8 cellular contexts compared by ENCODE assay signal in the genomic region with DNA sequence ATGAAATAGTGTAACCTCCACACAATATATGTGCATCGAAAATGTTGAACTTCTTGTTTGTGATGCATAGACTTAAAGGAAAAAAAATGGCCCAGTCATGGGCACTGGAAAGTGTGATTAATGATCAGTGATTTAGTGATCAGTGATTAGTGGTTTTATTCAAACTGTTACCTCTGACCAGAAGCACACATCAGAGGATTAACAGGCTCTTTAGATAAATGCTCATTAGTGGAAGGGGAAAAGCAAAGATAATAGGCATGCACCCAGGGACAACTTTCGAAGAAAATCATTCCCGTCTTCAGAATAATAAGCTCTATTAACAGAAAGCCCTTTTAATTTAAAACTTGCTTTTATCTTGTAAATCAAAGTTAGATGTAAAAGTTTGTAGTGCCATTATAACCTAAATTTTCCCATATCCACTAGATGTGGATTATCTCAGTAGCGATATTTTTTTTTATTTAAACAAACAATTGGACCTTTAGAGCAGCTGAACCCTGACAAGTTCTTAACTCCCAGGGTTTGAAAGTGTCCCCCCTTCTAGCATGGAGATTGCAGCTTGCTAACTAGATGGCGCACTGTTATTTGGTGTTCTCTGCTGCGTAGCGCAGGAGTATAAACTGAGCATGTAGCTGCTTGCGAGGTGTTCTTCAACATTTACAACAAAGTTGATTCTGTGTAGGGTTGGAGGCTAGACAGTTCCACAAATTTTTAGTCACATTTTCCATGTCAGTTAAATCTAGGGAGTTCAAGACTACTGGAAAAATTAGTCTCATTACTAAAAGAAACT. TPM values are rescaled to one million over a fixed set of nuclear protein-coding genes. Genes with fewer than 3 reads are reported as not detected.
A peak's percentile ranks its signal among the peaks of the same experiment; 100 is the strongest.
DNase-seq lines count a peak whose midpoint lies in the region; ATAC-seq and TF ChIP-seq lines count a peak whose summit lies in the region.

A gene with protein sequence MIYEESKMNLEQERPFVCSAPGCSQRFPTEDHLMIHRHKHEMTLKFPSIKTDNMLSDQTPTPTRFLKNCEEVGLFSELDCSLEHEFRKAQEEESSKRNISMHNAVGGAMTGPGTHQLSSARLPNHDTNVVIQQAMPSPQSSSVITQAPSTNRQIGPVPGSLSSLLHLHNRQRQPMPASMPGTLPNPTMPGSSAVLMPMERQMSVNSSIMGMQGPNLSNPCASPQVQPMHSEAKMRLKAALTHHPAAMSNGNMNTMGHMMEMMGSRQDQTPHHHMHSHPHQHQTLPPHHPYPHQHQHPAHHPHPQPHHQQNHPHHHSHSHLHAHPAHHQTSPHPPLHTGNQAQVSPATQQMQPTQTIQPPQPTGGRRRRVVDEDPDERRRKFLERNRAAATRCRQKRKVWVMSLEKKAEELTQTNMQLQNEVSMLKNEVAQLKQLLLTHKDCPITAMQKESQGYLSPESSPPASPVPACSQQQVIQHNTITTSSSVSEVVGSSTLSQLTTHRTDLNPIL (plus strand): TSS at position 643 of the 787 bp plus-strand sequence. CDS start 397 bp downstream, outside the sequence.

- no peak within 1 kb of the TSS for H3K27ac ChIP-seq in CD4-positive, CD25-positive, alpha-beta regulatory T cell (ENCODE audit: insufficient read depth, low read length, poor library complexity, severe bottlenecking)
- no peak within 1 kb of the TSS for H3K27ac ChIP-seq in endodermal cell (ENCODE audit: low read depth, low read length)
- no peak within 1 kb of the TSS for H3K27ac ChIP-seq in neuronal stem cell (replicated peaks; ENCODE audit: low read length)
- no peak within 1 kb of the TSS for H3K27ac ChIP-seq in effector memory CD4-positive, alpha-beta T cell (ENCODE audit: insufficient read depth, low read length, poor library complexity, severe bottlenecking)

- H2AK5ac ChIP-seq in neuronal stem cell (ENCODE audit: low read depth, low read length): no peak within 1 kb of the TSS

- H2BK5ac ChIP-seq in neuronal stem cell (ENCODE audit: low read length): no peak within 1 kb of the TSS

- H3K27me3 ChIP-seq in CD4-positive, CD25-positive, alpha-beta regulatory T cell (ENCODE audit: control insufficient read depth, insufficient read depth, low read length): peaks cover 43% of the 10 kb centered on the region
- H3K27me3 ChIP-seq in MG63 (no peaks in the 10 kb centered on the region), endodermal cell (ENCODE audit: control insufficient read depth, insufficient read depth, low read length, poor library complexity, severe bottlenecking) (peaks cover 99% of the 10 kb centered on the region), neuronal stem cell (ENCODE audit: control insufficient read depth in 3 of 3, insufficient read depth in 3 of 3, low read depth in 1 of 3, low read length in 3 of 3) (peaks cover 0 to 9% (median 2%) of the 10 kb centered on the region in 3 experiments)
- peaks cover 6% of the 10 kb centered on the region for H3K27me3 ChIP-seq in effector memory CD4-positive, alpha-beta T cell (replicated peaks; ENCODE audit: control insufficient read depth, insufficient read depth, low read length, poor library complexity, severe bottlenecking)

- no peak for DNase-seq in CD4-positive, CD25-positive, alpha-beta regulatory T cell
- no peak for DNase-seq in MG63
- peak; percentile 55 for DNase-seq in endodermal cell
- peak; percentile 47 for DNase-seq in neuronal stem cell (ENCODE audit: low spot score)
- DNase-seq in effector memory CD4-positive, alpha-beta T cell: no peak
- no peak for DNase-seq in EL
- no peak for DNase-seq in DMS 273 treated with DMSO at 0.1 percent for 48 hours (lab: John Stamatoyannopoulos, UW)
- no peak for DNase-seq in activated T-cell treated with anti-CD3 and anti-CD28 coated beads, Interleukin-2, amount 50 U/mL, for 24 hours

- no peak within 1 kb of the TSS for H3K18ac ChIP-seq in neuronal stem cell (ENCODE audit: low read length)

- no peaks in the 10 kb centered on the region for H3K79me1 ChIP-seq in neuronal stem cell (ENCODE audit: low read depth, low read length)

- H3K23ac ChIP-seq in neuronal stem cell (ENCODE audit: low read depth, low read length, poor library complexity): no peak within 1 kb of the TSS

- peaks cover 93% of the 10 kb centered on the region for H3K27me3 Mint-ChIP-seq in CD4-positive, CD25-positive, alpha-beta regulatory T cell
- H3K27me3 Mint-ChIP-seq in endodermal cell (ENCODE audit: insufficient read depth): peaks cover 85% of the 10 kb centered on the region
- H3K27me3 Mint-ChIP-seq in activated T-cell treated with anti-CD3 and anti-CD28 coated beads, Interleukin-2, amount 50 U/mL, for 24 hours: peaks cover 86% of the 10 kb centered on the region

- H3K4me1 Mint-ChIP-seq in CD4-positive, CD25-positive, alpha-beta regulatory T cell: peaks cover 0 to 23% (median 10%) of the 10 kb centered on the region in 4 donors
- peaks cover 27% of the 10 kb centered on the region for H3K4me1 Mint-ChIP-seq in endodermal cell
- peaks cover 41% of the 10 kb centered on the region for H3K4me1 Mint-ChIP-seq in activated T-cell treated with anti-CD3 and anti-CD28 coated beads, Interleukin-2, amount 50 U/mL, for 24 hours (ENCODE audit: low read depth)

- H3K4me1 ChIP-seq in CD4-positive, CD25-positive, alpha-beta regulatory T cell (ENCODE audit: control insufficient read depth, insufficient read depth, low read length, poor library complexity, severe bottlenecking): peaks cover 20% of the 10 kb centered on the region
- H3K4me1 ChIP-seq in endodermal cell (ENCODE audit: control insufficient read depth, insufficient read depth, low read length) (peaks cover 3% of the 10 kb centered on the region), neuronal stem cell (ENCODE audit: control insufficient read depth in 2 of 2, insufficient read depth in 1 of 2, low read depth in 1 of 2, low read length in 2 of 2) (peaks cover 2 to 29% of the 10 kb centered on the region in 2 donors)
- H3K4me1 ChIP-seq in effector memory CD4-positive, alpha-beta T cell (ENCODE audit: control insufficient read depth, insufficient read depth, low read length, poor library complexity, severe bottlenecking): no peaks in the 10 kb centered on the region

- H3K9ac ChIP-seq in endodermal cell (ENCODE audit: extremely low read depth, low read length, poor library complexity, severe bottlenecking) (no peak within 1 kb of the TSS), neuronal stem cell (ENCODE audit: low read depth, low read length, poor library complexity) (no peak within 1 kb of the TSS)

- ATAC-seq in CD4-positive, CD25-positive, alpha-beta regulatory T cell (ENCODE audit: low read depth in 2 of 2): no peak

- no peak within 1 kb of the TSS for H3K4me2 ChIP-seq in neuronal stem cell (ENCODE audit: insufficient read depth, low read length, poor library complexity, severe bottlenecking)

- H3K36me3 ChIP-seq in CD4-positive, CD25-positive, alpha-beta regulatory T cell (ENCODE audit: control insufficient read depth, insufficient read depth, low read length): no peaks in the 10 kb centered on the region
- H3K36me3 ChIP-seq in MG63 (peaks cover 8% of the 10 kb centered on the region), endodermal cell (ENCODE audit: control insufficient read depth, insufficient read depth, low read length) (no peaks in the 10 kb centered on the region), neuronal stem cell (replicated peaks in 1 of 2; ENCODE audit: control insufficient read depth in 2 of 2, insufficient read depth in 2 of 2, low read length in 2 of 2) (no peaks in the 10 kb centered on the region)
- H3K36me3 ChIP-seq in effector memory CD4-positive, alpha-beta T cell (ENCODE audit: control insufficient read depth, insufficient read depth, low read length): no peaks in the 10 kb centered on the region

- H3K9me3 ChIP-seq in CD4-positive, CD25-positive, alpha-beta regulatory T cell (ENCODE audit: control insufficient read depth in 2 of 2, low read length in 2 of 2): no peaks in the 10 kb centered on the region
- H3K9me3 ChIP-seq in MG63 (no peaks in the 10 kb centered on the region), endodermal cell (ENCODE audit: control insufficient read depth, low read length) (no peaks in the 10 kb centered on the region), neuronal stem cell (replicated peaks in 1 of 2; ENCODE audit: control insufficient read depth in 2 of 2, insufficient read depth in 1 of 2, low read depth in 1 of 2, low read length in 2 of 2) (no peaks in the 10 kb centered on the region)
- H3K9me3 ChIP-seq in effector memory CD4-positive, alpha-beta T cell (ENCODE audit: control insufficient read depth, low read length): no peaks in the 10 kb centered on the region

- peak; percentile 64 for TF ChIP-seq CTCF in endodermal cell (conservative IDR thresholded peaks at IDR 0.05)

- H3K27ac Mint-ChIP-seq in CD4-positive, CD25-positive, alpha-beta regulatory T cell: no peak within 1 kb of the TSS
- no peak within 1 kb of the TSS for H3K27ac Mint-ChIP-seq in endodermal cell
- no peak within 1 kb of the TSS for H3K27ac Mint-ChIP-seq in activated T-cell treated with anti-CD3 and anti-CD28 coated beads, Interleukin-2, amount 50 U/mL, for 24 hours

- H3K9me3 Mint-ChIP-seq in CD4-positive, CD25-positive, alpha-beta regulatory T cell: peaks cover 0 to 3% (median 0%) of the 10 kb centered on the region in 7 donors
- no peaks in the 10 kb centered on the region for H3K9me3 Mint-ChIP-seq in endodermal cell
- no peaks in the 10 kb centered on the region for H3K9me3 Mint-ChIP-seq in activated T-cell treated with anti-CD3 and anti-CD28 coated beads, Interleukin-2, amount 50 U/mL, for 24 hours

- H3K14ac ChIP-seq in neuronal stem cell (ENCODE audit: low read length): no peak within 1 kb of the TSS

- no peak within 1 kb of the TSS for H4K91ac ChIP-seq in neuronal stem cell (ENCODE audit: low read depth, low read length, poor library complexity)

- no peaks in the 10 kb centered on the region for H3K36me3 Mint-ChIP-seq in CD4-positive, CD25-positive, alpha-beta regulatory T cell
- no peaks in the 10 kb centered on the region for H3K36me3 Mint-ChIP-seq in endodermal cell (ENCODE audit: low read depth)
- H3K36me3 Mint-ChIP-seq in activated T-cell treated with anti-CD3 and anti-CD28 coated beads, Interleukin-2, amount 50 U/mL, for 24 hours (ENCODE audit: low read depth): no peaks in the 10 kb centered on the region

- peak within 1 kb of the TSS in 2 of 4 donors; percentile 71 to 86 for H3K4me3 Mint-ChIP-seq in CD4-positive, CD25-positive, alpha-beta regulatory T cell
- no peak within 1 kb of the TSS for H3K4me3 Mint-ChIP-seq in endodermal cell
- H3K4me3 Mint-ChIP-seq in activated T-cell treated with anti-CD3 and anti-CD28 coated beads, Interleukin-2, amount 50 U/mL, for 24 hours: no peak within 1 kb of the TSS

- H2BK120ac ChIP-seq in neuronal stem cell (ENCODE audit: low read depth, low read length): no peak within 1 kb of the TSS

- no peak within 1 kb of the TSS for H2BK15ac ChIP-seq in neuronal stem cell (ENCODE audit: low read length)

- H3K4me3 ChIP-seq in CD4-positive, CD25-positive, alpha-beta regulatory T cell (ENCODE audit: low read depth, low read length): peak within 1 kb of the TSS; percentile 4
- H3K4me3 ChIP-seq in MG63: peak within 1 kb of the TSS; percentile 76
- no peak within 1 kb of the TSS for H3K4me3 ChIP-seq in endodermal cell (ENCODE audit: low read length)
- H3K4me3 ChIP-seq in neuronal stem cell (ENCODE audit: low read length in 2 of 2): peak within 1 kb of the TSS in 1 of 2 donors; percentile 85
- no peak within 1 kb of the TSS for H3K4me3 ChIP-seq in effector memory CD4-positive, alpha-beta T cell (ENCODE audit: insufficient read depth, low read depth, low read length, poor library complexity, severe bottlenecking)

- no peak within 1 kb of the TSS for H2BK12ac ChIP-seq in neuronal stem cell (ENCODE audit: low read length)

- no peak within 1 kb of the TSS for H4K8ac ChIP-seq in neuronal stem cell (ENCODE audit: low read depth, low read length)

- no peak within 1 kb of the TSS for H3K4ac ChIP-seq in neuronal stem cell (ENCODE audit: low read length)

- H2AFZ ChIP-seq in neuronal stem cell (ENCODE audit: low read length): peak within 1 kb of the TSS; percentile 57

- 60% methylated on average over 3 to 8 of the region's 8 CpGs for WGBS in endodermal cell (ENCODE audit: insufficient coverage in 1 of 2, insufficient read length in 1 of 2), 2 experiments
- WGBS in neuronal stem cell (ENCODE audit: extremely low coverage in 2 of 2, insufficient read length in 2 of 2, insufficient replicate concordance in 1 of 2), 2 donors: no CpG with 5 or more reads among the region's 8 CpGs

RNA-seq across cellular contexts. Expression of the gene that starts here (rescaled TPM):
- 1.3 TPM for total RNA-seq in CD4-positive, CD25-positive, alpha-beta regulatory T cell
- polyA plus RNA-seq in CD4-positive, CD25-positive, alpha-beta regulatory T cell: not detected
- total RNA-seq in MG63 (2014; rRNA removed; shearing (Covaris generic); ENCODE audit: low replicate concordance): 18.5 and 19.4 TPM in 2 replicates
- 1 to 10 TPM in 1 of 2 donors, under 1 TPM in 1; 0.53 to 2.6 TPM for total RNA-seq in endodermal cell
- 6.1 TPM for polyA plus RNA-seq in endodermal cell (2013, experiment 1 of 2)
- polyA plus RNA-seq in endodermal cell (2013, experiment 2 of 2): 4.3 TPM
- polyA plus RNA-seq in neuronal stem cell (2013, experiment 1 of 2): 9.5 TPM
- 10.3 TPM for polyA plus RNA-seq in neuronal stem cell (2013, experiment 2 of 2)

Comparison
In these comparisons a context has a peak if more than half of its experiments do, and no peak if none do; other contexts are left out.
1. DNase-seq: peak in endodermal cell (single experiment) and neuronal stem cell (single experiment); none in CD4-positive, CD25-positive, alpha-beta regulatory T cell (0 of 3), MG63 (single experiment), effector memory CD4-positive, alpha-beta T cell (0 of 3), EL (single experiment), DMS 273 treated with DMSO at 0.1 percent for 48 hours (single experiment) and activated T-cell treated with anti-CD3 and anti-CD28 coated beads, Interleukin-2, amount 50 U/mL, for 24 hours (single experiment).
2. H3K4me3 ChIP-seq: peak in CD4-positive, CD25-positive, alpha-beta regulatory T cell (single experiment) and MG63 (single experiment); none in endodermal cell (single experiment) and effector memory CD4-positive, alpha-beta T cell (single experiment).